In the genomic region with DNA sequence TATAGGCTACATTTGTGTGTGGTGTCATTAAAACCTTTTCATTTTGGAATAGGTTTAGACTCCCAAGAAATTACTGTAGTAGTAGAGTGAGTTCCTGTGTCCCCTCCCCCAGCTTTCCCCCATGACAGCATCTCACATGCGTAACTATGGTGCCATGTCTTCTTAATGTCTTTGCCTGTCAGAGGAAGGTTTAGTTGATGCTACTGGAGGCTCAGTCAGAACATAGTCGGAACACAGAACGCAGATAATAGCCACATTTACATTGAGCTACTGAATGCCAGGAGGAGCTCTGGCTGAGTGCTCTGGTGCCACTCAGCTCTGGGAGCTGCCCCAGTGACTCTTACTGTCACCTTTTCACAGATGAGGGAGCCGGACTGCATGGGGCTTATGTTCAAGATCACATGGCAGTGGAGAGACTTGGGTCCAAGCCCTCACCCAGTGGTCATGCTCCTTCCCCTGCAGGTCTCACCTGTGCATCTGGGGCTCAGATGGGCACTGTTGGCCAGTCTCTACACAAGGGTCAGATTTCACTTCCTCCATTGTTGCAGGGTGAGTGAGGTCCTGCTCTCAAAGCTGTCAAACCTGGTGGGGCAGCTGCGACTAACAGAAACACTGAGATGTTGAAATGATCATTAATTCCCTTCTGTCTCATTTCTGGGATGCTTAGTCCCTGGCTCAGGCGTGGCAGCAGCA, we compare ENCODE assay signal across 1 cellular context.
TF ChIP-seq lines count a peak whose summit lies in the region.

No MANE protein-coding gene starts in this region.

TF ChIP-seq in HCT116, 20 proteins besides CTCF, POLR2A, EP300 and RAD21 (continued from another document):
- no peak for TF ChIP-seq TCF7L2 (IDR thresholded peaks at IDR 0.05; ENCODE audit: borderline replicate concordance, extremely low read depth, insufficient read depth, insufficient read length)
- TF ChIP-seq, protein P1, sequence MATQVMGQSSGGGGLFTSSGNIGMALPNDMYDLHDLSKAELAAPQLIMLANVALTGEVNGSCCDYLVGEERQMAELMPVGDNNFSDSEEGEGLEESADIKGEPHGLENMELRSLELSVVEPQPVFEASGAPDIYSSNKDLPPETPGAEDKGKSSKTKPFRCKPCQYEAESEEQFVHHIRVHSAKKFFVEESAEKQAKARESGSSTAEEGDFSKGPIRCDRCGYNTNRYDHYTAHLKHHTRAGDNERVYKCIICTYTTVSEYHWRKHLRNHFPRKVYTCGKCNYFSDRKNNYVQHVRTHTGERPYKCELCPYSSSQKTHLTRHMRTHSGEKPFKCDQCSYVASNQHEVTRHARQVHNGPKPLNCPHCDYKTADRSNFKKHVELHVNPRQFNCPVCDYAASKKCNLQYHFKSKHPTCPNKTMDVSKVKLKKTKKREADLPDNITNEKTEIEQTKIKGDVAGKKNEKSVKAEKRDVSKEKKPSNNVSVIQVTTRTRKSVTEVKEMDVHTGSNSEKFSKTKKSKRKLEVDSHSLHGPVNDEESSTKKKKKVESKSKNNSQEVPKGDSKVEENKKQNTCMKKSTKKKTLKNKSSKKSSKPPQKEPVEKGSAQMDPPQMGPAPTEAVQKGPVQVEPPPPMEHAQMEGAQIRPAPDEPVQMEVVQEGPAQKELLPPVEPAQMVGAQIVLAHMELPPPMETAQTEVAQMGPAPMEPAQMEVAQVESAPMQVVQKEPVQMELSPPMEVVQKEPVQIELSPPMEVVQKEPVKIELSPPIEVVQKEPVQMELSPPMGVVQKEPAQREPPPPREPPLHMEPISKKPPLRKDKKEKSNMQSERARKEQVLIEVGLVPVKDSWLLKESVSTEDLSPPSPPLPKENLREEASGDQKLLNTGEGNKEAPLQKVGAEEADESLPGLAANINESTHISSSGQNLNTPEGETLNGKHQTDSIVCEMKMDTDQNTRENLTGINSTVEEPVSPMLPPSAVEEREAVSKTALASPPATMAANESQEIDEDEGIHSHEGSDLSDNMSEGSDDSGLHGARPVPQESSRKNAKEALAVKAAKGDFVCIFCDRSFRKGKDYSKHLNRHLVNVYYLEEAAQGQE (IDR thresholded peaks at IDR 0.05; ENCODE audit: low read depth) = no peak
- TF ChIP-seq CBX3 (IDR thresholded peaks at IDR 0.05; ENCODE audit: low read depth) = 0 out of 2 replicates have a peak, but pooled peaks have one; percentile 29
- no peak for TF ChIP-seq POLR2AphosphoS5 (IDR thresholded peaks at IDR 0.05; ENCODE audit: low read depth, low read length)
- TF ChIP-seq, protein P2, sequence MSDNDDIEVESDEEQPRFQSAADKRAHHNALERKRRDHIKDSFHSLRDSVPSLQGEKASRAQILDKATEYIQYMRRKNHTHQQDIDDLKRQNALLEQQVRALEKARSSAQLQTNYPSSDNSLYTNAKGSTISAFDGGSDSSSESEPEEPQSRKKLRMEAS (IDR thresholded peaks at IDR 0.05) = peak; percentile 44; the same call in 1 of the 2 replicates
- peak; percentile 4; the same call in 1 of the 2 replicates for TF ChIP-seq SIN3A (IDR thresholded peaks at IDR 0.05; ENCODE audit: low read depth)
- no peak for TF ChIP-seq ELF1 (IDR thresholded peaks at IDR 0.05; ENCODE audit: borderline replicate concordance, low read depth)
- TF ChIP-seq EZH2phosphoT487 (IDR thresholded peaks at IDR 0.05; ENCODE audit: borderline replicate concordance) = no peak
- TF ChIP-seq, protein P3, sequence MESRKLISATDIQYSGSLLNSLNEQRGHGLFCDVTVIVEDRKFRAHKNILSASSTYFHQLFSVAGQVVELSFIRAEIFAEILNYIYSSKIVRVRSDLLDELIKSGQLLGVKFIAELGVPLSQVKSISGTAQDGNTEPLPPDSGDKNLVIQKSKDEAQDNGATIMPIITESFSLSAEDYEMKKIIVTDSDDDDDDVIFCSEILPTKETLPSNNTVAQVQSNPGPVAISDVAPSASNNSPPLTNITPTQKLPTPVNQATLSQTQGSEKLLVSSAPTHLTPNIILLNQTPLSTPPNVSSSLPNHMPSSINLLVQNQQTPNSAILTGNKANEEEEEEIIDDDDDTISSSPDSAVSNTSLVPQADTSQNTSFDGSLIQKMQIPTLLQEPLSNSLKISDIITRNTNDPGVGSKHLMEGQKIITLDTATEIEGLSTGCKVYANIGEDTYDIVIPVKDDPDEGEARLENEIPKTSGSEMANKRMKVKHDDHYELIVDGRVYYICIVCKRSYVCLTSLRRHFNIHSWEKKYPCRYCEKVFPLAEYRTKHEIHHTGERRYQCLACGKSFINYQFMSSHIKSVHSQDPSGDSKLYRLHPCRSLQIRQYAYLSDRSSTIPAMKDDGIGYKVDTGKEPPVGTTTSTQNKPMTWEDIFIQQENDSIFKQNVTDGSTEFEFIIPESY (IDR thresholded peaks at IDR 0.05; ENCODE audit: extremely low read depth, insufficient replicate concordance, low read length) = no peak
- no peak for TF ChIP-seq EGR1 (IDR thresholded peaks at IDR 0.05; ENCODE audit: low read depth)
